Comparison of ENCODE assay signal across 14 cellular contexts in genomic region chr7:20267482-20267881, GRCh38. TPM values are rescaled to one million over a fixed set of nuclear protein-coding genes. Genes with fewer than 3 reads are reported as not detected.
DNase-seq lines count a peak whose midpoint lies in the region; ATAC-seq and TF ChIP-seq lines count a peak whose summit lies in the region.
"Had no signal": no experiment of that assay in that cellular context is flagged by ENCODE, and none has a peak within 500 bp of the region (broad histone marks: within the 10 kb centered on the region; RNA-seq: fewer than 3 reads in every experiment).

No MANE protein-coding gene starts in this region.

- TF ChIP-seq CTCF in breast epithelium (IDR thresholded peaks at IDR 0.05), result no peak

- no peaks in the 10 kb centered on the region for H3K4me1 Mint-ChIP-seq in activated naive CD8-positive, alpha-beta T cell treated with anti-CD3 and anti-CD28 coated beads, Interleukin-2, amount 50 U/mL, for 24 hours
- no peaks in the 10 kb centered on the region for H3K4me1 Mint-ChIP-seq in activated naive CD8-positive, alpha-beta T cell treated with anti-CD3 and anti-CD28 coated beads for 36 hours
- peaks cover 24% of the 10 kb centered on the region for H3K4me1 Mint-ChIP-seq in stimulated activated memory B cell treated with anti-CD40 and anti-IgM and Interleukin-4, amounts not matched to agents 10 μg/mL and 1 μg/mL and 100 μg/mL, for 72 hours
- H3K4me1 Mint-ChIP-seq: activated CD4-positive, alpha-beta memory T cell treated with anti-CD3 and anti-CD28 coated beads, Interleukin-2, amount 10 ng/mL, durations not matched to agents 7 days and 5 days; stimulated activated effector memory CD8-positive, alpha-beta T cell treated with anti-CD3 and anti-CD28 coated beads, Interleukin-12 subunit alpha, Interleukin-12 subunit beta, amount 100 ng/mL, for 72 hours had no signal

- H3K27ac Mint-ChIP-seq in activated naive CD8-positive, alpha-beta T cell treated with anti-CD3 and anti-CD28 coated beads, Interleukin-2, amount 50 U/mL, for 24 hours, result no peak overlapping the region
- H3K27ac Mint-ChIP-seq in activated naive CD8-positive, alpha-beta T cell treated with anti-CD3 and anti-CD28 coated beads for 36 hours, result no peak overlapping the region
- H3K27ac Mint-ChIP-seq in stimulated activated memory B cell treated with anti-CD40 and anti-IgM and Interleukin-4, amounts not matched to agents 10 μg/mL and 1 μg/mL and 100 μg/mL, for 72 hours, result no peak overlapping the region
- H3K27ac Mint-ChIP-seq: activated CD4-positive, alpha-beta memory T cell treated with anti-CD3 and anti-CD28 coated beads, Interleukin-2, amount 10 ng/mL, durations not matched to agents 7 days and 5 days; stimulated activated effector memory CD8-positive, alpha-beta T cell treated with anti-CD3 and anti-CD28 coated beads, Interleukin-12 subunit alpha, Interleukin-12 subunit beta, amount 100 ng/mL, for 72 hours had no signal

- no peak overlapping the region for H3K4me3 ChIP-seq in HUES64 (ENCODE audit: low read length)
- H3K4me3 ChIP-seq in ectodermal cell (ENCODE audit: insufficient read depth, low read depth, low read length), result no peak overlapping the region
- no peak overlapping the region for H3K4me3 ChIP-seq in breast epithelium

- peak; percentile 4 for DNase-seq in activated naive CD8-positive, alpha-beta T cell treated with anti-CD3 and anti-CD28 coated beads, Interleukin-2, amount 50 U/mL, for 24 hours
- no peak for DNase-seq in activated naive CD8-positive, alpha-beta T cell treated with anti-CD3 and anti-CD28 coated beads for 36 hours
- DNase-seq in breast epithelium (ENCODE audit: low spot score in 2 of 2) (no peak), hepatic stellate cell (ENCODE audit: low spot score) (no peak)
- DNase-seq in activated naive CD4-positive, alpha-beta T cell treated with anti-CD3 and anti-CD28 coated beads, Interleukin-2, amount 50 U/mL, for 16 hours, result no peak
- DNase-seq: activated CD4-positive, alpha-beta memory T cell treated with anti-CD3 and anti-CD28 coated beads, Interleukin-2, amount 10 ng/mL, durations not matched to agents 7 days and 5 days; activated gamma-delta T cell treated with Interleukin-2 at 50 U/mL for 16 hours; hippocampal formation; NCI-H2107 had no signal

- no peaks in the 10 kb centered on the region for H3K9me3 Mint-ChIP-seq in activated naive CD8-positive, alpha-beta T cell treated with anti-CD3 and anti-CD28 coated beads, Interleukin-2, amount 50 U/mL, for 24 hours
- no peaks in the 10 kb centered on the region for H3K9me3 Mint-ChIP-seq in activated naive CD8-positive, alpha-beta T cell treated with anti-CD3 and anti-CD28 coated beads for 36 hours
- no peaks in the 10 kb centered on the region for H3K9me3 Mint-ChIP-seq in stimulated activated memory B cell treated with anti-CD40 and anti-IgM and Interleukin-4, amounts not matched to agents 10 μg/mL and 1 μg/mL and 100 μg/mL, for 72 hours
- H3K9me3 Mint-ChIP-seq: activated CD4-positive, alpha-beta memory T cell treated with anti-CD3 and anti-CD28 coated beads, Interleukin-2, amount 10 ng/mL, durations not matched to agents 7 days and 5 days; stimulated activated effector memory CD8-positive, alpha-beta T cell treated with anti-CD3 and anti-CD28 coated beads, Interleukin-12 subunit alpha, Interleukin-12 subunit beta, amount 100 ng/mL, for 72 hours had no signal

- 45% methylated on average over 4 of the region's 4 CpGs for WGBS in HUES64
- WGBS in ectodermal cell, 2 experiments, result 37 to 38% methylated on average over 4 of the region's 4 CpGs

- no peaks in the 10 kb centered on the region for H3K27me3 ChIP-seq in HUES64 (ENCODE audit: insufficient read depth, low read length)
- no peaks in the 10 kb centered on the region for H3K27me3 ChIP-seq in ectodermal cell (ENCODE audit: control insufficient read depth, insufficient read depth, low read length, poor library complexity, severe bottlenecking)
- no peaks in the 10 kb centered on the region for H3K27me3 ChIP-seq in breast epithelium

- H3K4me1 ChIP-seq in HUES64 (ENCODE audit: insufficient read depth, low read length) (peaks cover 24% of the 10 kb centered on the region), ectodermal cell (ENCODE audit: control insufficient read depth, insufficient read depth, low read length) (peaks cover 20% of the 10 kb centered on the region), breast epithelium (no peaks in the 10 kb centered on the region)

- no peak for ATAC-seq in activated naive CD8-positive, alpha-beta T cell treated with anti-CD3 and anti-CD28 coated beads, Interleukin-2, amount 50 U/mL, for 24 hours
- peak; percentile 48 for ATAC-seq in stimulated activated memory B cell treated with anti-CD40 and anti-IgM and Interleukin-4, amounts not matched to agents 10 μg/mL and 1 μg/mL and 100 μg/mL, for 72 hours
- ATAC-seq: stimulated activated effector memory CD8-positive, alpha-beta T cell treated with anti-CD3 and anti-CD28 coated beads, Interleukin-12 subunit alpha, Interleukin-12 subunit beta, amount 100 ng/mL, for 72 hours had no signal

- TF ChIP-seq POLR2A in breast epithelium (IDR thresholded peaks at IDR 0.05), result no peak

- intact Hi-C loops in breast epithelium (cut with DNase I; ENCODE audit: low total_unique reads), result no loop called here

- H3K9ac ChIP-seq in HUES64 (ENCODE audit: low read depth, low read length), result peak overlapping the region; percentile 35; the same call in 1 of the 2 replicates

- no peak overlapping the region for H3K4me3 Mint-ChIP-seq in activated naive CD8-positive, alpha-beta T cell treated with anti-CD3 and anti-CD28 coated beads, Interleukin-2, amount 50 U/mL, for 24 hours
- H3K4me3 Mint-ChIP-seq in activated naive CD8-positive, alpha-beta T cell treated with anti-CD3 and anti-CD28 coated beads for 36 hours, result no peak overlapping the region
- no peak overlapping the region for H3K4me3 Mint-ChIP-seq in stimulated activated memory B cell treated with anti-CD40 and anti-IgM and Interleukin-4, amounts not matched to agents 10 μg/mL and 1 μg/mL and 100 μg/mL, for 72 hours
- H3K4me3 Mint-ChIP-seq: activated CD4-positive, alpha-beta memory T cell treated with anti-CD3 and anti-CD28 coated beads, Interleukin-2, amount 10 ng/mL, durations not matched to agents 7 days and 5 days; stimulated activated effector memory CD8-positive, alpha-beta T cell treated with anti-CD3 and anti-CD28 coated beads, Interleukin-12 subunit alpha, Interleukin-12 subunit beta, amount 100 ng/mL, for 72 hours had no signal

- H3K27ac ChIP-seq in HUES64 (ENCODE audit: low read depth, low read length) (peak overlapping the region; percentile 36; the same call in 1 of the 2 replicates), ectodermal cell (ENCODE audit: insufficient read depth, low read depth, low read length, poor library complexity, severe bottlenecking) (peak overlapping the region; percentile 57), breast epithelium (no peak overlapping the region)
- H3K27ac ChIP-seq: RWPE1 had no signal

- H3K36me3 ChIP-seq in HUES64 (ENCODE audit: insufficient read depth, low read length) (no peaks in the 10 kb centered on the region), ectodermal cell (ENCODE audit: control insufficient read depth, insufficient read depth, low read length) (no peaks in the 10 kb centered on the region), breast epithelium (no peaks in the 10 kb centered on the region)

- H3K9me3 ChIP-seq in HUES64 (ENCODE audit: insufficient read depth, low read depth, low read length) (no peaks in the 10 kb centered on the region), ectodermal cell (ENCODE audit: control insufficient read depth, low read length) (no peaks in the 10 kb centered on the region), breast epithelium (no peaks in the 10 kb centered on the region)

- no peaks in the 10 kb centered on the region for H3K36me3 Mint-ChIP-seq in activated naive CD8-positive, alpha-beta T cell treated with anti-CD3 and anti-CD28 coated beads, Interleukin-2, amount 50 U/mL, for 24 hours (ENCODE audit: low read depth)
- H3K36me3 Mint-ChIP-seq in activated naive CD8-positive, alpha-beta T cell treated with anti-CD3 and anti-CD28 coated beads for 36 hours, result no peaks in the 10 kb centered on the region
- H3K36me3 Mint-ChIP-seq in stimulated activated memory B cell treated with anti-CD40 and anti-IgM and Interleukin-4, amounts not matched to agents 10 μg/mL and 1 μg/mL and 100 μg/mL, for 72 hours, result no peaks in the 10 kb centered on the region
- H3K36me3 Mint-ChIP-seq: stimulated activated effector memory CD8-positive, alpha-beta T cell treated with anti-CD3 and anti-CD28 coated beads, Interleukin-12 subunit alpha, Interleukin-12 subunit beta, amount 100 ng/mL, for 72 hours had no signal

- H3K27me3 Mint-ChIP-seq in activated naive CD8-positive, alpha-beta T cell treated with anti-CD3 and anti-CD28 coated beads, Interleukin-2, amount 50 U/mL, for 24 hours, result peaks cover 5% of the 10 kb centered on the region
- no peaks in the 10 kb centered on the region for H3K27me3 Mint-ChIP-seq in activated naive CD8-positive, alpha-beta T cell treated with anti-CD3 and anti-CD28 coated beads for 36 hours
- H3K27me3 Mint-ChIP-seq in stimulated activated memory B cell treated with anti-CD40 and anti-IgM and Interleukin-4, amounts not matched to agents 10 μg/mL and 1 μg/mL and 100 μg/mL, for 72 hours, result no peaks in the 10 kb centered on the region
- H3K27me3 Mint-ChIP-seq: activated CD4-positive, alpha-beta memory T cell treated with anti-CD3 and anti-CD28 coated beads, Interleukin-2, amount 10 ng/mL, durations not matched to agents 7 days and 5 days had no signal

RNA-seq across cellular contexts. Expression of gene MACC1, which starts 50.3 kb away (rescaled TPM):
- total RNA-seq in activated naive CD8-positive, alpha-beta T cell treated with anti-CD3 and anti-CD28 coated beads for 36 hours, result under 1 TPM; 0.12 to 0.14 TPM
- 3.1 TPM for polyA plus RNA-seq in HUES64 (2013, experiment 1 of 2)
- 2.4 TPM for polyA plus RNA-seq in HUES64 (2013, experiment 2 of 2)
- 4.2 TPM for polyA plus RNA-seq in ectodermal cell (2013, experiment 1 of 4)
- polyA plus RNA-seq in ectodermal cell (2013, experiment 2 of 4), result 3.6 TPM
- 2.5 TPM for polyA plus RNA-seq in ectodermal cell (2013, experiment 3 of 4)
- polyA plus RNA-seq in ectodermal cell (2013, experiment 4 of 4), result 2.0 TPM
- 10 to 100 TPM in 2 of 3 donors, under 1 TPM in 1; 0.32 to 39.4 (median 19.3) TPM for total RNA-seq in breast epithelium

Comparison
In these comparisons a context has a peak if more than half of its experiments do, and no peak if none do; other contexts are left out.
1. H3K27ac ChIP-seq: peak in HUES64 (single experiment) and ectodermal cell (single experiment); none in breast epithelium (0 of 2).